In the genomic region with DNA sequence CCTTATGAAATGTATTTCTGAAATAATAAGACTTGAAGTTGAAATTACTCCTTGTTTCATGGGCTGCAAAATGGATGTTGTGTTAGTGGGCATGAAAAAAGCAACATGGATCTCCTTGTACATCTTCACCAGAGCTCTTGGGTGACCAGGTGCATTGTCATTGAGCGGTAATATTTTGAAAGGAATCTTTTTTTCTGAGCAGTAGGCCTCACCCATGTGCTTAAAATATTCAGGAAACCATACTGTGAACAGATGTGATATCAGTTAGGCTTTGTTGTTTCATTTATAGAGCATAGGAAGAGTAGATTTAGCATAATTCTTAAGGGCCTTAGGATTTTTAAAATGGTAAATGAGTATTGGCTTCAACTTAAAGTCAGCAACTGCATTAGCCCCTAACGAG, we compare ENCODE assay signal across 2 cellular contexts.
TF ChIP-seq lines count a peak whose summit lies in the region.

No MANE protein-coding gene starts in this region.

TF ChIP-seq in K562, 482 proteins besides CTCF, POLR2A, EP300 and RAD21:
- peak; percentile 26; the same call in 1 of the 2 replicates for TF ChIP-seq L3MBTL2 (IDR thresholded peaks at IDR 0.05)
- no peak for TF ChIP-seq CHD2 (IDR thresholded peaks at IDR 0.05; ENCODE audit: low read depth, low read length)
- TF ChIP-seq, protein P1, sequence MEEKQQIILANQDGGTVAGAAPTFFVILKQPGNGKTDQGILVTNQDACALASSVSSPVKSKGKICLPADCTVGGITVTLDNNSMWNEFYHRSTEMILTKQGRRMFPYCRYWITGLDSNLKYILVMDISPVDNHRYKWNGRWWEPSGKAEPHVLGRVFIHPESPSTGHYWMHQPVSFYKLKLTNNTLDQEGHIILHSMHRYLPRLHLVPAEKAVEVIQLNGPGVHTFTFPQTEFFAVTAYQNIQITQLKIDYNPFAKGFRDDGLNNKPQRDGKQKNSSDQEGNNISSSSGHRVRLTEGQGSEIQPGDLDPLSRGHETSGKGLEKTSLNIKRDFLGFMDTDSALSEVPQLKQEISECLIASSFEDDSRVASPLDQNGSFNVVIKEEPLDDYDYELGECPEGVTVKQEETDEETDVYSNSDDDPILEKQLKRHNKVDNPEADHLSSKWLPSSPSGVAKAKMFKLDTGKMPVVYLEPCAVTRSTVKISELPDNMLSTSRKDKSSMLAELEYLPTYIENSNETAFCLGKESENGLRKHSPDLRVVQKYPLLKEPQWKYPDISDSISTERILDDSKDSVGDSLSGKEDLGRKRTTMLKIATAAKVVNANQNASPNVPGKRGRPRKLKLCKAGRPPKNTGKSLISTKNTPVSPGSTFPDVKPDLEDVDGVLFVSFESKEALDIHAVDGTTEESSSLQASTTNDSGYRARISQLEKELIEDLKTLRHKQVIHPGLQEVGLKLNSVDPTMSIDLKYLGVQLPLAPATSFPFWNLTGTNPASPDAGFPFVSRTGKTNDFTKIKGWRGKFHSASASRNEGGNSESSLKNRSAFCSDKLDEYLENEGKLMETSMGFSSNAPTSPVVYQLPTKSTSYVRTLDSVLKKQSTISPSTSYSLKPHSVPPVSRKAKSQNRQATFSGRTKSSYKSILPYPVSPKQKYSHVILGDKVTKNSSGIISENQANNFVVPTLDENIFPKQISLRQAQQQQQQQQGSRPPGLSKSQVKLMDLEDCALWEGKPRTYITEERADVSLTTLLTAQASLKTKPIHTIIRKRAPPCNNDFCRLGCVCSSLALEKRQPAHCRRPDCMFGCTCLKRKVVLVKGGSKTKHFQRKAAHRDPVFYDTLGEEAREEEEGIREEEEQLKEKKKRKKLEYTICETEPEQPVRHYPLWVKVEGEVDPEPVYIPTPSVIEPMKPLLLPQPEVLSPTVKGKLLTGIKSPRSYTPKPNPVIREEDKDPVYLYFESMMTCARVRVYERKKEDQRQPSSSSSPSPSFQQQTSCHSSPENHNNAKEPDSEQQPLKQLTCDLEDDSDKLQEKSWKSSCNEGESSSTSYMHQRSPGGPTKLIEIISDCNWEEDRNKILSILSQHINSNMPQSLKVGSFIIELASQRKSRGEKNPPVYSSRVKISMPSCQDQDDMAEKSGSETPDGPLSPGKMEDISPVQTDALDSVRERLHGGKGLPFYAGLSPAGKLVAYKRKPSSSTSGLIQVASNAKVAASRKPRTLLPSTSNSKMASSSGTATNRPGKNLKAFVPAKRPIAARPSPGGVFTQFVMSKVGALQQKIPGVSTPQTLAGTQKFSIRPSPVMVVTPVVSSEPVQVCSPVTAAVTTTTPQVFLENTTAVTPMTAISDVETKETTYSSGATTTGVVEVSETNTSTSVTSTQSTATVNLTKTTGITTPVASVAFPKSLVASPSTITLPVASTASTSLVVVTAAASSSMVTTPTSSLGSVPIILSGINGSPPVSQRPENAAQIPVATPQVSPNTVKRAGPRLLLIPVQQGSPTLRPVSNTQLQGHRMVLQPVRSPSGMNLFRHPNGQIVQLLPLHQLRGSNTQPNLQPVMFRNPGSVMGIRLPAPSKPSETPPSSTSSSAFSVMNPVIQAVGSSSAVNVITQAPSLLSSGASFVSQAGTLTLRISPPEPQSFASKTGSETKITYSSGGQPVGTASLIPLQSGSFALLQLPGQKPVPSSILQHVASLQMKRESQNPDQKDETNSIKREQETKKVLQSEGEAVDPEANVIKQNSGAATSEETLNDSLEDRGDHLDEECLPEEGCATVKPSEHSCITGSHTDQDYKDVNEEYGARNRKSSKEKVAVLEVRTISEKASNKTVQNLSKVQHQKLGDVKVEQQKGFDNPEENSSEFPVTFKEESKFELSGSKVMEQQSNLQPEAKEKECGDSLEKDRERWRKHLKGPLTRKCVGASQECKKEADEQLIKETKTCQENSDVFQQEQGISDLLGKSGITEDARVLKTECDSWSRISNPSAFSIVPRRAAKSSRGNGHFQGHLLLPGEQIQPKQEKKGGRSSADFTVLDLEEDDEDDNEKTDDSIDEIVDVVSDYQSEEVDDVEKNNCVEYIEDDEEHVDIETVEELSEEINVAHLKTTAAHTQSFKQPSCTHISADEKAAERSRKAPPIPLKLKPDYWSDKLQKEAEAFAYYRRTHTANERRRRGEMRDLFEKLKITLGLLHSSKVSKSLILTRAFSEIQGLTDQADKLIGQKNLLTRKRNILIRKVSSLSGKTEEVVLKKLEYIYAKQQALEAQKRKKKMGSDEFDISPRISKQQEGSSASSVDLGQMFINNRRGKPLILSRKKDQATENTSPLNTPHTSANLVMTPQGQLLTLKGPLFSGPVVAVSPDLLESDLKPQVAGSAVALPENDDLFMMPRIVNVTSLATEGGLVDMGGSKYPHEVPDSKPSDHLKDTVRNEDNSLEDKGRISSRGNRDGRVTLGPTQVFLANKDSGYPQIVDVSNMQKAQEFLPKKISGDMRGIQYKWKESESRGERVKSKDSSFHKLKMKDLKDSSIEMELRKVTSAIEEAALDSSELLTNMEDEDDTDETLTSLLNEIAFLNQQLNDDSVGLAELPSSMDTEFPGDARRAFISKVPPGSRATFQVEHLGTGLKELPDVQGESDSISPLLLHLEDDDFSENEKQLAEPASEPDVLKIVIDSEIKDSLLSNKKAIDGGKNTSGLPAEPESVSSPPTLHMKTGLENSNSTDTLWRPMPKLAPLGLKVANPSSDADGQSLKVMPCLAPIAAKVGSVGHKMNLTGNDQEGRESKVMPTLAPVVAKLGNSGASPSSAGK (IDR thresholded peaks at IDR 0.05), result 0 out of 2 replicates have a peak, but pooled peaks have one; percentile 16

TF ChIP-seq in GM23338, 12 proteins besides CTCF, POLR2A, EP300 and RAD21:
- TF ChIP-seq, protein P2, sequence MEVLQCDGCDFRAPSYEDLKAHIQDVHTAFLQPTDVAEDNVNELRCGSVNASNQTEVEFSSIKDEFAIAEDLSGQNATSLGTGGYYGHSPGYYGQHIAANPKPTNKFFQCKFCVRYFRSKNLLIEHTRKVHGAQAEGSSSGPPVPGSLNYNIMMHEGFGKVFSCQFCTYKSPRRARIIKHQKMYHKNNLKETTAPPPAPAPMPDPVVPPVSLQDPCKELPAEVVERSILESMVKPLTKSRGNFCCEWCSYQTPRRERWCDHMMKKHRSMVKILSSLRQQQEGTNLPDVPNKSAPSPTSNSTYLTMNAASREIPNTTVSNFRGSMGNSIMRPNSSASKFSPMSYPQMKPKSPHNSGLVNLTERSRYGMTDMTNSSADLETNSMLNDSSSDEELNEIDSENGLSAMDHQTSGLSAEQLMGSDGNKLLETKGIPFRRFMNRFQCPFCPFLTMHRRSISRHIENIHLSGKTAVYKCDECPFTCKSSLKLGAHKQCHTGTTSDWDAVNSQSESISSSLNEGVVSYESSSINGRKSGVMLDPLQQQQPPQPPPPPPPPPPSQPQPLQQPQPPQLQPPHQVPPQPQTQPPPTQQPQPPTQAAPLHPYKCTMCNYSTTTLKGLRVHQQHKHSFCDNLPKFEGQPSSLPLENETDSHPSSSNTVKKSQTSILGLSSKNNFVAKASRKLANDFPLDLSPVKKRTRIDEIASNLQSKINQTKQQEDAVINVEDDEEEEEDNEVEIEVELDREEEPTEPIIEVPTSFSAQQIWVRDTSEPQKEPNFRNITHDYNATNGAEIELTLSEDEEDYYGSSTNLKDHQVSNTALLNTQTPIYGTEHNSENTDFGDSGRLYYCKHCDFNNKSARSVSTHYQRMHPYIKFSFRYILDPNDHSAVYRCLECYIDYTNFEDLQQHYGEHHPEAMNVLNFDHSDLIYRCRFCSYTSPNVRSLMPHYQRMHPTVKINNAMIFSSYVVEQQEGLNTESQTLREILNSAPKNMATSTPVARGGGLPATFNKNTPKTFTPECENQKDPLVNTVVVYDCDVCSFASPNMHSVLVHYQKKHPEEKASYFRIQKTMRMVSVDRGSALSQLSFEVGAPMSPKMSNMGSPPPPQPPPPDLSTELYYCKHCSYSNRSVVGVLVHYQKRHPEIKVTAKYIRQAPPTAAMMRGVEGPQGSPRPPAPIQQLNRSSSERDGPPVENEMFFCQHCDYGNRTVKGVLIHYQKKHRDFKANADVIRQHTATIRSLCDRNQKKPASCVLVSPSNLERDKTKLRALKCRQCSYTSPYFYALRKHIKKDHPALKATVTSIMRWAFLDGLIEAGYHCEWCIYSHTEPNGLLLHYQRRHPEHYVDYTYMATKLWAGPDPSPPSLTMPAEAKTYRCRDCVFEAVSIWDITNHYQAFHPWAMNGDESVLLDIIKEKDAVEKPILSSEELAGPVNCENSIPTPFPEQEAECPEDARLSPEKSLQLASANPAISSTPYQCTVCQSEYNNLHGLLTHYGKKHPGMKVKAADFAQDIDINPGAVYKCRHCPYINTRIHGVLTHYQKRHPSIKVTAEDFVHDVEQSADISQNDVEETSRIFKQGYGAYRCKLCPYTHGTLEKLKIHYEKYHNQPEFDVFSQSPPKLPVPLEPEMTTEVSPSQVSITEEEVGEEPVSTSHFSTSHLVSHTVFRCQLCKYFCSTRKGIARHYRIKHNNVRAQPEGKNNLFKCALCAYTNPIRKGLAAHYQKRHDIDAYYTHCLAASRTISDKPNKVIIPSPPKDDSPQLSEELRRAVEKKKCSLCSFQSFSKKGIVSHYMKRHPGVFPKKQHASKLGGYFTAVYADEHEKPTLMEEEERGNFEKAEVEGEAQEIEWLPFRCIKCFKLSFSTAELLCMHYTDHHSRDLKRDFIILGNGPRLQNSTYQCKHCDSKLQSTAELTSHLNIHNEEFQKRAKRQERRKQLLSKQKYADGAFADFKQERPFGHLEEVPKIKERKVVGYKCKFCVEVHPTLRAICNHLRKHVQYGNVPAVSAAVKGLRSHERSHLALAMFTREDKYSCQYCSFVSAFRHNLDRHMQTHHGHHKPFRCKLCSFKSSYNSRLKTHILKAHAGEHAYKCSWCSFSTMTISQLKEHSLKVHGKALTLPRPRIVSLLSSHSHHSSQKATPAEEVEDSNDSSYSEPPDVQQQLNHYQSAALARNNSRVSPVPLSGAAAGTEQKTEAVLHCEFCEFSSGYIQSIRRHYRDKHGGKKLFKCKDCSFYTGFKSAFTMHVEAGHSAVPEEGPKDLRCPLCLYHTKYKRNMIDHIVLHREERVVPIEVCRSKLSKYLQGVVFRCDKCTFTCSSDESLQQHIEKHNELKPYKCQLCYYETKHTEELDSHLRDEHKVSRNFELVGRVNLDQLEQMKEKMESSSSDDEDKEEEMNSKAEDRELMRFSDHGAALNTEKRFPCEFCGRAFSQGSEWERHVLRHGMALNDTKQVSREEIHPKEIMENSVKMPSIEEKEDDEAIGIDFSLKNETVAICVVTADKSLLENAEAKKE (CRISPR knock-in tag; IDR thresholded peaks at IDR 0.05), result no peak
- TF ChIP-seq, protein P3, sequence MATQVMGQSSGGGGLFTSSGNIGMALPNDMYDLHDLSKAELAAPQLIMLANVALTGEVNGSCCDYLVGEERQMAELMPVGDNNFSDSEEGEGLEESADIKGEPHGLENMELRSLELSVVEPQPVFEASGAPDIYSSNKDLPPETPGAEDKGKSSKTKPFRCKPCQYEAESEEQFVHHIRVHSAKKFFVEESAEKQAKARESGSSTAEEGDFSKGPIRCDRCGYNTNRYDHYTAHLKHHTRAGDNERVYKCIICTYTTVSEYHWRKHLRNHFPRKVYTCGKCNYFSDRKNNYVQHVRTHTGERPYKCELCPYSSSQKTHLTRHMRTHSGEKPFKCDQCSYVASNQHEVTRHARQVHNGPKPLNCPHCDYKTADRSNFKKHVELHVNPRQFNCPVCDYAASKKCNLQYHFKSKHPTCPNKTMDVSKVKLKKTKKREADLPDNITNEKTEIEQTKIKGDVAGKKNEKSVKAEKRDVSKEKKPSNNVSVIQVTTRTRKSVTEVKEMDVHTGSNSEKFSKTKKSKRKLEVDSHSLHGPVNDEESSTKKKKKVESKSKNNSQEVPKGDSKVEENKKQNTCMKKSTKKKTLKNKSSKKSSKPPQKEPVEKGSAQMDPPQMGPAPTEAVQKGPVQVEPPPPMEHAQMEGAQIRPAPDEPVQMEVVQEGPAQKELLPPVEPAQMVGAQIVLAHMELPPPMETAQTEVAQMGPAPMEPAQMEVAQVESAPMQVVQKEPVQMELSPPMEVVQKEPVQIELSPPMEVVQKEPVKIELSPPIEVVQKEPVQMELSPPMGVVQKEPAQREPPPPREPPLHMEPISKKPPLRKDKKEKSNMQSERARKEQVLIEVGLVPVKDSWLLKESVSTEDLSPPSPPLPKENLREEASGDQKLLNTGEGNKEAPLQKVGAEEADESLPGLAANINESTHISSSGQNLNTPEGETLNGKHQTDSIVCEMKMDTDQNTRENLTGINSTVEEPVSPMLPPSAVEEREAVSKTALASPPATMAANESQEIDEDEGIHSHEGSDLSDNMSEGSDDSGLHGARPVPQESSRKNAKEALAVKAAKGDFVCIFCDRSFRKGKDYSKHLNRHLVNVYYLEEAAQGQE (IDR thresholded peaks at IDR 0.05; ENCODE audit: unreplicated experiment), result no peak
- no peak for TF ChIP-seq JUNB (IDR thresholded peaks at IDR 0.05; ENCODE audit: unreplicated experiment)
- no peak for TF ChIP-seq STAT1 (IDR thresholded peaks at IDR 0.05; ENCODE audit: unreplicated experiment)
- no peak for TF ChIP-seq EZH2phosphoT487 (IDR thresholded peaks at IDR 0.05; ENCODE audit: unreplicated experiment)
- TF ChIP-seq EZH2 (IDR thresholded peaks at IDR 0.05; ENCODE audit: low read depth, unreplicated experiment), result no peak
- no peak for TF ChIP-seq POLR2AphosphoS5 (IDR thresholded peaks at IDR 0.05; ENCODE audit: low read depth)
- TF ChIP-seq, protein P4, sequence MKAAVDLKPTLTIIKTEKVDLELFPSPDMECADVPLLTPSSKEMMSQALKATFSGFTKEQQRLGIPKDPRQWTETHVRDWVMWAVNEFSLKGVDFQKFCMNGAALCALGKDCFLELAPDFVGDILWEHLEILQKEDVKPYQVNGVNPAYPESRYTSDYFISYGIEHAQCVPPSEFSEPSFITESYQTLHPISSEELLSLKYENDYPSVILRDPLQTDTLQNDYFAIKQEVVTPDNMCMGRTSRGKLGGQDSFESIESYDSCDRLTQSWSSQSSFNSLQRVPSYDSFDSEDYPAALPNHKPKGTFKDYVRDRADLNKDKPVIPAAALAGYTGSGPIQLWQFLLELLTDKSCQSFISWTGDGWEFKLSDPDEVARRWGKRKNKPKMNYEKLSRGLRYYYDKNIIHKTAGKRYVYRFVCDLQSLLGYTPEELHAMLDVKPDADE (IDR thresholded peaks at IDR 0.05), result no peak
- TF ChIP-seq ZNF331 (CRISPR knock-in tag; IDR thresholded peaks at IDR 0.05; ENCODE audit: low read depth), result no peak
- TF ChIP-seq ZNF114 (CRISPR knock-in tag; IDR thresholded peaks at IDR 0.05), result no peak
- no peak for TF ChIP-seq NANOG (IDR thresholded peaks at IDR 0.05; ENCODE audit: borderline replicate concordance)
